Comparison of ENCODE assay signal across 2 cellular contexts in genomic region chr4:161817822-161818412, GRCh38.
TF ChIP-seq lines count a peak whose summit lies in the region.

No MANE protein-coding gene starts in this region.

TF ChIP-seq in HCT116, 20 proteins besides CTCF, POLR2A, EP300 and RAD21 (continued from another document):
- TF ChIP-seq, protein P1, sequence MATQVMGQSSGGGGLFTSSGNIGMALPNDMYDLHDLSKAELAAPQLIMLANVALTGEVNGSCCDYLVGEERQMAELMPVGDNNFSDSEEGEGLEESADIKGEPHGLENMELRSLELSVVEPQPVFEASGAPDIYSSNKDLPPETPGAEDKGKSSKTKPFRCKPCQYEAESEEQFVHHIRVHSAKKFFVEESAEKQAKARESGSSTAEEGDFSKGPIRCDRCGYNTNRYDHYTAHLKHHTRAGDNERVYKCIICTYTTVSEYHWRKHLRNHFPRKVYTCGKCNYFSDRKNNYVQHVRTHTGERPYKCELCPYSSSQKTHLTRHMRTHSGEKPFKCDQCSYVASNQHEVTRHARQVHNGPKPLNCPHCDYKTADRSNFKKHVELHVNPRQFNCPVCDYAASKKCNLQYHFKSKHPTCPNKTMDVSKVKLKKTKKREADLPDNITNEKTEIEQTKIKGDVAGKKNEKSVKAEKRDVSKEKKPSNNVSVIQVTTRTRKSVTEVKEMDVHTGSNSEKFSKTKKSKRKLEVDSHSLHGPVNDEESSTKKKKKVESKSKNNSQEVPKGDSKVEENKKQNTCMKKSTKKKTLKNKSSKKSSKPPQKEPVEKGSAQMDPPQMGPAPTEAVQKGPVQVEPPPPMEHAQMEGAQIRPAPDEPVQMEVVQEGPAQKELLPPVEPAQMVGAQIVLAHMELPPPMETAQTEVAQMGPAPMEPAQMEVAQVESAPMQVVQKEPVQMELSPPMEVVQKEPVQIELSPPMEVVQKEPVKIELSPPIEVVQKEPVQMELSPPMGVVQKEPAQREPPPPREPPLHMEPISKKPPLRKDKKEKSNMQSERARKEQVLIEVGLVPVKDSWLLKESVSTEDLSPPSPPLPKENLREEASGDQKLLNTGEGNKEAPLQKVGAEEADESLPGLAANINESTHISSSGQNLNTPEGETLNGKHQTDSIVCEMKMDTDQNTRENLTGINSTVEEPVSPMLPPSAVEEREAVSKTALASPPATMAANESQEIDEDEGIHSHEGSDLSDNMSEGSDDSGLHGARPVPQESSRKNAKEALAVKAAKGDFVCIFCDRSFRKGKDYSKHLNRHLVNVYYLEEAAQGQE (IDR thresholded peaks at IDR 0.05; ENCODE audit: low read depth): no peak
- TF ChIP-seq, protein P2, sequence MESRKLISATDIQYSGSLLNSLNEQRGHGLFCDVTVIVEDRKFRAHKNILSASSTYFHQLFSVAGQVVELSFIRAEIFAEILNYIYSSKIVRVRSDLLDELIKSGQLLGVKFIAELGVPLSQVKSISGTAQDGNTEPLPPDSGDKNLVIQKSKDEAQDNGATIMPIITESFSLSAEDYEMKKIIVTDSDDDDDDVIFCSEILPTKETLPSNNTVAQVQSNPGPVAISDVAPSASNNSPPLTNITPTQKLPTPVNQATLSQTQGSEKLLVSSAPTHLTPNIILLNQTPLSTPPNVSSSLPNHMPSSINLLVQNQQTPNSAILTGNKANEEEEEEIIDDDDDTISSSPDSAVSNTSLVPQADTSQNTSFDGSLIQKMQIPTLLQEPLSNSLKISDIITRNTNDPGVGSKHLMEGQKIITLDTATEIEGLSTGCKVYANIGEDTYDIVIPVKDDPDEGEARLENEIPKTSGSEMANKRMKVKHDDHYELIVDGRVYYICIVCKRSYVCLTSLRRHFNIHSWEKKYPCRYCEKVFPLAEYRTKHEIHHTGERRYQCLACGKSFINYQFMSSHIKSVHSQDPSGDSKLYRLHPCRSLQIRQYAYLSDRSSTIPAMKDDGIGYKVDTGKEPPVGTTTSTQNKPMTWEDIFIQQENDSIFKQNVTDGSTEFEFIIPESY (IDR thresholded peaks at IDR 0.05; ENCODE audit: extremely low read depth, insufficient replicate concordance, low read length): no peak
- TF ChIP-seq JUND (IDR thresholded peaks at IDR 0.05) (no peak), ATF3 (IDR thresholded peaks at IDR 0.05) (no peak), CBX3 (IDR thresholded peaks at IDR 0.05; ENCODE audit: low read depth) (no peak), EZH2phosphoT487 (IDR thresholded peaks at IDR 0.05; ENCODE audit: borderline replicate concordance) (no peak), FOSL1 (IDR thresholded peaks at IDR 0.05; ENCODE audit: low read depth) (no peak), SIN3A (IDR thresholded peaks at IDR 0.05; ENCODE audit: low read depth) (no peak), YY1 (IDR thresholded peaks at IDR 0.05; ENCODE audit: extremely low read depth, insufficient replicate concordance, low read depth, low read length) (no peak), CEBPB (IDR thresholded peaks at IDR 0.05; ENCODE audit: low read depth) (no peak), POLR2AphosphoS5 (IDR thresholded peaks at IDR 0.05; ENCODE audit: low read depth, low read length) (no peak)

TF ChIP-seq in WTC11, 78 proteins besides CTCF, POLR2A, EP300 and RAD21 (continued from another document):
- TF ChIP-seq, protein P3, sequence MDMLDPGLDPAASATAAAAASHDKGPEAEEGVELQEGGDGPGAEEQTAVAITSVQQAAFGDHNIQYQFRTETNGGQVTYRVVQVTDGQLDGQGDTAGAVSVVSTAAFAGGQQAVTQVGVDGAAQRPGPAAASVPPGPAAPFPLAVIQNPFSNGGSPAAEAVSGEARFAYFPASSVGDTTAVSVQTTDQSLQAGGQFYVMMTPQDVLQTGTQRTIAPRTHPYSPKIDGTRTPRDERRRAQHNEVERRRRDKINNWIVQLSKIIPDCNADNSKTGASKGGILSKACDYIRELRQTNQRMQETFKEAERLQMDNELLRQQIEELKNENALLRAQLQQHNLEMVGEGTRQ (CRISPR knock-in tag; IDR thresholded peaks at IDR 0.05): no peak
- TF ChIP-seq ZNF512 (CRISPR knock-in tag; IDR thresholded peaks at IDR 0.05; ENCODE audit: borderline replicate concordance) (no peak), FOXK1 (CRISPR knock-in tag; IDR thresholded peaks at IDR 0.05) (no peak), CREB1 (CRISPR knock-in tag; IDR thresholded peaks at IDR 0.05) (no peak), EMX1 (CRISPR knock-in tag; IDR thresholded peaks at IDR 0.05) (no peak), NFE2L1 (CRISPR knock-in tag; IDR thresholded peaks at IDR 0.05) (no peak), GRHL2 (CRISPR knock-in tag; IDR thresholded peaks at IDR 0.05; ENCODE audit: insufficient replicate concordance, severe bottlenecking) (no peak)
- TF ChIP-seq, protein P4, sequence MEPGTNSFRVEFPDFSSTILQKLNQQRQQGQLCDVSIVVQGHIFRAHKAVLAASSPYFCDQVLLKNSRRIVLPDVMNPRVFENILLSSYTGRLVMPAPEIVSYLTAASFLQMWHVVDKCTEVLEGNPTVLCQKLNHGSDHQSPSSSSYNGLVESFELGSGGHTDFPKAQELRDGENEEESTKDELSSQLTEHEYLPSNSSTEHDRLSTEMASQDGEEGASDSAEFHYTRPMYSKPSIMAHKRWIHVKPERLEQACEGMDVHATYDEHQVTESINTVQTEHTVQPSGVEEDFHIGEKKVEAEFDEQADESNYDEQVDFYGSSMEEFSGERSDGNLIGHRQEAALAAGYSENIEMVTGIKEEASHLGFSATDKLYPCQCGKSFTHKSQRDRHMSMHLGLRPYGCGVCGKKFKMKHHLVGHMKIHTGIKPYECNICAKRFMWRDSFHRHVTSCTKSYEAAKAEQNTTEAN (CRISPR knock-in tag; IDR thresholded peaks at IDR 0.05): no peak
- TF ChIP-seq, protein P5, sequence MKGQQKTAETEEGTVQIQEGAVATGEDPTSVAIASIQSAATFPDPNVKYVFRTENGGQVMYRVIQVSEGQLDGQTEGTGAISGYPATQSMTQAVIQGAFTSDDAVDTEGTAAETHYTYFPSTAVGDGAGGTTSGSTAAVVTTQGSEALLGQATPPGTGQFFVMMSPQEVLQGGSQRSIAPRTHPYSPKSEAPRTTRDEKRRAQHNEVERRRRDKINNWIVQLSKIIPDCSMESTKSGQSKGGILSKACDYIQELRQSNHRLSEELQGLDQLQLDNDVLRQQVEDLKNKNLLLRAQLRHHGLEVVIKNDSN (CRISPR knock-in tag; IDR thresholded peaks at IDR 0.05): no peak
- TF ChIP-seq, protein P6, sequence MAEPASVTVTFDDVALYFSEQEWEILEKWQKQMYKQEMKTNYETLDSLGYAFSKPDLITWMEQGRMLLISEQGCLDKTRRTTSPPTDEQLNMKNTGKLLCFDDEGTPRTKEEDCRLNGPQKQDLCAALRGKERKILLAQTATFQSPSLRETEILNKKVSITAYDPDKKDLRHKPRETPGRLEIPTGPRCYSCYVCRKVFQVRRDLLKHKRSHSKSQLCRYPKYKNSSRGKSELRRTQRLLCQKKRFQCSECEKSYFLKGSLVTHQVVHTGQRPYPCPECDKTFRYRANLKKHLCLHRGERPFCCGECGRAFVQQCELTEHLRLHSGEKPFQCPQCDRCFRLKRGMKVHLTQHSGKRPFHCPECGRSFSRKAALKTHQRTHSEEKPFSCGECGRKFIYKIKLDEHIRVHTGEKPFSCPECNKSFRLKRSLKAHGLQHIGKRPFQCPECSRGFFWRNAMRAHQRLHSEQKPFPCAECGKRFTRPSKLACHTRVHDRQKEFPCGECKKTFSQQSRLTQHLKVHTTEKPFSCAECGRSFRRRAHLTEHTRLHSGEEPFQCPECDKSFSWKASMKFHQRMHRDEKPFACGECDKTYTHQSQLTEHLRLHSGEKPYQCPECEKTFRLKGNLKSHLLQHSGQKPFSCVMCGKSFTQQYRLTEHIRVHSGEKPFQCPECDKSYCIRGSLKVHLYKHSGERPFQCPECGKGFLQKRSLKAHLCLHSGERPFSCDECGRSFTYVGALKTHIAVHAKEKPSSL (CRISPR knock-in tag; conservative IDR thresholded peaks at IDR 0.05): no peak
